ENCODE assay signal across 8 cellular contexts in genomic region chr6:33082702-33083101, GRCh38. TPM values are rescaled to one million over a fixed set of nuclear protein-coding genes. Genes with fewer than 3 reads are reported as not detected.
DNase-seq lines count a peak whose midpoint lies in the region; ATAC-seq, FAIRE-seq and TF ChIP-seq lines count a peak whose summit lies in the region.

No MANE protein-coding gene starts in this region.

- POLR2A ChIA-PET in A549 (lab: Yijun Ruan, JAX) = no interaction called here

- FAIRE-seq in A549 (lab: Jason Lieb, UNC) (no peak), GM12891 (lab: Jason Lieb, UNC) (peak; percentile 90)

- H3K27ac ChIP-seq in A549 (no peak overlapping the region), esophagus muscularis mucosa (replicated peaks in 1 of 4) (peak overlapping the region in 3 of 4 donors; percentile 47 to 82 (median 77))

- TF ChIP-seq RAD21 in A549 (conservative IDR thresholded peaks at IDR 0.05 in 1 of 2, IDR thresholded peaks at IDR 0.05 in 1 of 2) = peak in 1 of 2 experiments; percentile 36; a peak in 2 of 5 replicates

- H3K4me1 ChIP-seq in A549 (no peaks in the 10 kb centered on the region), esophagus muscularis mucosa (peaks cover 15 to 34% (median 31%) of the 10 kb centered on the region in 4 donors)

- DNase-seq in A549 (ENCODE audit: low read depth in 1 of 2, low spot score in 1 of 2) (peak; percentile 24 to 50), GM12891 (ENCODE audit: insufficient read length, low spot score) (no peak), RPMI7951 (ENCODE audit: low read depth) (peak; percentile 57), esophagus muscularis mucosa (ENCODE audit: extremely low spot score) (peak; percentile 50), retina (peak; percentile 56)
- DNase-seq in activated T-cell treated with anti-CD3 and anti-CD28 coated beads, Interleukin-2, amount 50 U/mL, for 48 hours = no peak
- DNase-seq in stimulated activated CD4-positive, alpha-beta T cell treated with anti-CD3 and anti-CD28 coated beads, Interleukin-4, amount 100 ng/mL, for 24 hours = no peak

- no peak overlapping the region for H3K4me2 ChIP-seq in A549

- TF ChIP-seq CTCF in A549 (IDR thresholded peaks at IDR 0.05) (peak; percentile 39), esophagus muscularis mucosa (IDR thresholded peaks at IDR 0.05) (peak; percentile 61 to 83 (median 70))

- H3K36me3 ChIP-seq in esophagus muscularis mucosa = peaks cover 9 to 41% (median 26%) of the 10 kb centered on the region in 4 donors

- ATAC-seq in A549 (peak; percentile 60 to 92; a peak in 4 of 6 replicates), GM21390 (IDR thresholded peaks at IDR 0.05; ENCODE audit: unreplicated experiment) (no peak)

- TF ChIP-seq POLR2A in A549 (IDR thresholded peaks at IDR 0.05; ENCODE audit: low read length) (no peak), GM12891 (IDR thresholded peaks at IDR 0.05; ENCODE audit: low read depth, low read length) (no peak; the same call in 1 of the 2 replicates), esophagus muscularis mucosa (IDR thresholded peaks at IDR 0.05; ENCODE audit: low read depth) (no peak)

- H3K4me3 ChIP-seq in A549 (no peak overlapping the region), esophagus muscularis mucosa (no peak overlapping the region)

- TF ChIP-seq EP300 in A549 (IDR thresholded peaks at IDR 0.05) (no peak), esophagus muscularis mucosa (IDR thresholded peaks at IDR 0.05) (no peak)

- CTCF ChIA-PET in A549 (lab: Yijun Ruan, JAX) = interaction anchor here (0.6 to 1.0 kb wide), 3 partner anchors 25 to 68 kb away, joined by 3 to 4 read pairs (median 3); no protein-coding TSS in a partner anchor

- H3K27me3 ChIP-seq in esophagus muscularis mucosa = no peaks in the 10 kb centered on the region

- WGBS in A549 (ENCODE audit: missing lambda C conversion rate) = 3% methylated on average over 2 of the region's 2 CpGs
- WGBS in esophagus muscularis mucosa = 0% methylated on average over 2 of the region's 2 CpGs

- intact Hi-C loops in esophagus muscularis mucosa (cut with DNase I) = loop anchor here (5.0 kb wide), 1 partner anchor 70 kb away; no protein-coding TSS in a partner anchor

- H3K9me3 ChIP-seq in A549 (no peaks in the 10 kb centered on the region), esophagus muscularis mucosa (no peaks in the 10 kb centered on the region)

TF ChIP-seq in A549, 52 proteins besides CTCF, POLR2A, EP300 and RAD21:
- TF ChIP-seq TP53 (CRISPR knock-in tag; IDR thresholded peaks at IDR 0.05) (no peak), HOXB5 (CRISPR knock-in tag; IDR thresholded peaks at IDR 0.05) (no peak), CEBPB (IDR thresholded peaks at IDR 0.05) (0 out of 4 replicates have a peak, but pooled peaks of 1 of the 2 experiments have one; percentile 18)

TF ChIP-seq in GM12891, 5 proteins besides CTCF, POLR2A, EP300 and RAD21:
- TF ChIP-seq POLR2AphosphoS5 (IDR thresholded peaks at IDR 0.05; ENCODE audit: low read depth, low read length) (no peak), TAF1 (IDR thresholded peaks at IDR 0.05; ENCODE audit: low read depth, low read length) (no peak), POU2F2 (IDR thresholded peaks at IDR 0.05; ENCODE audit: low read depth, low read length) (peak; percentile 44; the same call in 1 of the 2 replicates), SPI1 (IDR thresholded peaks at IDR 0.05; ENCODE audit: low read depth, low read length) (no peak)

RNA-seq across cellular contexts. Expression of gene HLA-DPB1, which starts 6.9 kb away (rescaled TPM):
- polyA plus RNA-seq in A549 (2011; rRNA removed) = not detected in 2 replicates
- polyA plus RNA-seq in A549 (2012; cell fraction: cytosol; rRNA removed) = not detected in 2 replicates
- polyA plus RNA-seq in A549 (2012; cell fraction: nucleus; rRNA removed) = not detected in 2 replicates
- not detected in 3 replicates for polyA plus RNA-seq in A549 (2017; fragmentation: RNase III; extraction: RNeasy Plus Mini Kit Qiagen cat#74134 plus additional on column Dnase treatment)
- not detected in 2 replicates for polyA minus RNA-seq in A549 (2011; rRNA and poly(A)+ RNA removed)
- polyA plus RNA-seq in GM12891 (2012; ENCODE audit: low read depth, missing spikeins) = 654 TPM
- 29.6 and 35.4 TPM in 2 replicates for total RNA-seq in RPMI7951 (2014; rRNA removed; shearing (Covaris generic))
- total RNA-seq in esophagus muscularis mucosa = 10 to 100 TPM; 38.6 to 95.8 (median 61.7) TPM

RNA-seq across cellular contexts. Expression of gene HLA-DPA1, which starts 9.3 kb away (rescaled TPM):
- polyA plus RNA-seq in A549 (2011; rRNA removed) (not detected in 2 replicates), A549 (2017; fragmentation: RNase III; extraction: RNeasy Plus Mini Kit Qiagen cat#74134 plus additional on column Dnase treatment) (0.09 TPM in 1 of 3 replicates, not detected in the others)
- 0.01 and 0.07 TPM in 2 replicates for polyA plus RNA-seq in A549 (2012; cell fraction: cytosol; rRNA removed)
- not detected in 2 replicates for polyA plus RNA-seq in A549 (2012; cell fraction: nucleus; rRNA removed)
- not detected in 2 replicates for polyA minus RNA-seq in A549 (2011; rRNA and poly(A)+ RNA removed)
- polyA plus RNA-seq in GM12891 (2012; ENCODE audit: low read depth, missing spikeins) = 1,963 TPM
- total RNA-seq in RPMI7951 (2014; rRNA removed; shearing (Covaris generic)) = 4.4 and 10.0 TPM in 2 replicates
- total RNA-seq in esophagus muscularis mucosa = 10 to 100 TPM; 28.5 to 91.3 (median 65.9) TPM

Comparison
In these comparisons a context has a peak if more than half of its experiments do, and no peak if none do; other contexts are left out.
1. DNase-seq: peak in A549 (2 of 2), RPMI7951 (single experiment), esophagus muscularis mucosa (single experiment) and retina (single experiment); none in GM12891 (single experiment), activated T-cell treated with anti-CD3 and anti-CD28 coated beads, Interleukin-2, amount 50 U/mL, for 48 hours (0 of 2) and stimulated activated CD4-positive, alpha-beta T cell treated with anti-CD3 and anti-CD28 coated beads, Interleukin-4, amount 100 ng/mL, for 24 hours (single experiment).
2. H3K27ac ChIP-seq: peak in esophagus muscularis mucosa (3 of 4); none in A549 (0 of 2).